ENCODE assay signal across 7 cellular contexts in the genomic region with DNA sequence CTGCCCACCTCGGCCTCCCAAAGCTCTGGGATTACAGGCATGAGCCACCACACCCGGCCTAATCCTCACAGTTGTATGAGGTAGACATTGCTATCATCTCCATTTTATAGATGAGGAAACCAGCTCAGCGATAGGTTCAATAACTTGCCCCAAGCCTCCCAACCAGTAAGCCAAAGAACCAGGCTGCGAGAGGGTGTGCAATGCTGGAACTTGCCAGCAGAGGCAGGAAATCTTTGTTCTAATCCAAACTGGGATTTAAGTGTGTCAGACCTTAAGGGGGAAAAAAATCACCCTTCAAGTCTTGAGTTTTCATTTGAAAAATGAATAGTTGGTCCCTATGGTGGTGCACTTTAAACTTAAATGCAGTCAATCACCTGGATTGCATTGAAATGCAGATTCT. TPM values are rescaled to one million over a fixed set of nuclear protein-coding genes. Genes with fewer than 3 reads are reported as not detected.
A peak's percentile ranks its signal among the peaks of the same experiment; 100 is the strongest.
DNase-seq lines count a peak whose midpoint lies in the region; ATAC-seq and TF ChIP-seq lines count a peak whose summit lies in the region.

No MANE protein-coding gene starts in this region.

- H3K9me3 ChIP-seq in neutrophil: no peaks in the 10 kb centered on the region

- H3K4me1 Mint-ChIP-seq in endothelial cell (ENCODE audit: unreplicated experiment): no peaks in the 10 kb centered on the region

- TF ChIP-seq CTCF in GM12873 (IDR thresholded peaks at IDR 0.05; ENCODE audit: insufficient read depth, low read depth, low read length, missing control alignments) (peak; percentile 52), endothelial cell (IDR thresholded peaks at IDR 0.05; ENCODE audit: unreplicated experiment) (peak; percentile 73), neutrophil (IDR thresholded peaks at IDR 0.05) (peak; percentile 47)

- H3K4me3 ChIP-seq in neutrophil (ENCODE audit: low read depth in 1 of 2, low read length in 1 of 2): no peak overlapping the region

- peaks cover 6% of the 10 kb centered on the region for H3K27me3 Mint-ChIP-seq in endothelial cell (ENCODE audit: unreplicated experiment)

- ATAC-seq in HG03135 (IDR thresholded peaks at IDR 0.05; ENCODE audit: unreplicated experiment): no peak

- H3K27ac Mint-ChIP-seq in endothelial cell (ENCODE audit: unreplicated experiment): no peak overlapping the region

- no peak overlapping the region for H3K27ac ChIP-seq in neutrophil

- no peaks in the 10 kb centered on the region for H3K9me3 Mint-ChIP-seq in endothelial cell (ENCODE audit: unreplicated experiment)

- DNase-seq in NCI-H82 treated with DMSO at 0.1 percent for 48 hours (lab: John Stamatoyannopoulos, UW; ENCODE audit: unreplicated experiment) (peak; percentile 2), endothelial cell (ENCODE audit: low spot score) (peak; percentile 48), 8988T (no peak), H4 (ENCODE audit: low spot score) (no peak)

- H3K4me1 ChIP-seq in neutrophil (ENCODE audit: control insufficient read depth in 1 of 2, insufficient read depth in 1 of 2, low read depth in 1 of 2, low read length in 1 of 2): no peaks in the 10 kb centered on the region

- no peaks in the 10 kb centered on the region for H3K36me3 ChIP-seq in neutrophil

- H3K27me3 ChIP-seq in neutrophil: no peaks in the 10 kb centered on the region

- no peaks in the 10 kb centered on the region for H3K36me3 Mint-ChIP-seq in endothelial cell (ENCODE audit: low read depth, unreplicated experiment)

- no peak overlapping the region for H3K4me3 Mint-ChIP-seq in endothelial cell (ENCODE audit: unreplicated experiment)

RNA-seq across cellular contexts. Expression of a gene that starts 20.1 kb away (rescaled TPM):
- 14.6 TPM for total RNA-seq in endothelial cell (ENCODE audit: unreplicated experiment)
- total RNA-seq in H4 (2014; rRNA removed; shearing (Covaris generic)): 16.1 and 18.2 TPM in 2 replicates

Comparison
In these comparisons a context has a peak if more than half of its experiments do, and no peak if none do; other contexts are left out.
1. DNase-seq: peak in NCI-H82 treated with DMSO at 0.1 percent for 48 hours (single experiment) and endothelial cell (single experiment); none in 8988T (single experiment) and H4 (single experiment).
2. Peak in every context shown above with its lines, with median percentiles within 50 percentile points of each other: CTCF ChIP-seq.